ENCODE assay signal across 20 cellular contexts in genomic region chr1:172955161-172955821, GRCh38.
DNase-seq lines count a peak whose midpoint lies in the region; ATAC-seq and TF ChIP-seq lines count a peak whose summit lies in the region.
"Had no signal": no experiment of that assay in that cellular context is flagged by ENCODE, and none has a peak within 500 bp of the region (broad histone marks: within the 10 kb centered on the region; RNA-seq: fewer than 3 reads in every experiment).

No MANE protein-coding gene starts in this region.

- H3K27me3 ChIP-seq in Peyer's patch: no peaks in the 10 kb centered on the region

- DNase-seq in GM03348 (ENCODE audit: low spot score) (peak; percentile 76), RPMI7951 (ENCODE audit: low read depth) (peak; percentile 77), epithelial cell of esophagus (ENCODE audit: low read depth) (peak; percentile 73), skeletal muscle cell (ENCODE audit: low read depth) (peak; percentile 48), COLO668 (lab: John Stamatoyannopoulos, UW; ENCODE audit: unreplicated experiment) (no peak), Peyer's patch (no peak)
- DNase-seq in activated CD4-positive, alpha-beta T cell treated with anti-CD3 and anti-CD28 coated beads, Interleukin-2, amount 50 U/mL, for 4 hours: no peak
- DNase-seq: activated CD4-positive, alpha-beta T cell treated with anti-CD3 and anti-CD28 coated beads for 1 hour; central memory CD4-positive, alpha-beta T cell; DMS79 treated with DMSO at 0.1 percent for 48 hours; effector memory CD4-positive, alpha-beta T cell; left cardiac atrium; NCI-H1417 treated with DMSO at 0.1 percent for 48 hours; NCI-H2171; NCI-H748 treated with DMSO at 0.1 percent for 48 hours; PC-9 had no signal

- no peak for ATAC-seq in HG03097 (IDR thresholded peaks at IDR 0.05; ENCODE audit: low FRiP score, unreplicated experiment)
- ATAC-seq: activated T-helper 17 cell treated with anti-CD3 and anti-CD28 coated beads, Interleukin-2, amount 50 U/mL, for 72 hours; left cardiac atrium; stimulated activated memory B cell treated with anti-CD40 and anti-IgM and Interleukin-4, amounts not matched to agents 10 μg/mL and 1 μg/mL and 100 μg/mL, for 72 hours had no signal

- no peaks in the 10 kb centered on the region for H3K4me1 ChIP-seq in Peyer's patch
- H3K4me1 ChIP-seq: prostate gland had no signal

- no peak for TF ChIP-seq CTCF in epithelial cell of esophagus (IDR thresholded peaks at IDR 0.05; ENCODE audit: insufficient read depth, low read depth, low read length, missing control alignments)
- no peak for TF ChIP-seq CTCF in Peyer's patch (IDR thresholded peaks at IDR 0.05)

- no peak overlapping the region for H3K4me3 ChIP-seq in epithelial cell of esophagus (ENCODE audit: low read length)
- no peak overlapping the region for H3K4me3 ChIP-seq in skeletal muscle cell (ENCODE audit: low read depth, low read length)
- no peak overlapping the region for H3K4me3 ChIP-seq in Peyer's patch
- H3K4me3 ChIP-seq: PC-9, prostate gland had no signal

- H3K27ac ChIP-seq in Peyer's patch: no peak overlapping the region
- H3K27ac ChIP-seq: PC-9, prostate gland had no signal

- no peaks in the 10 kb centered on the region for H3K36me3 ChIP-seq in Peyer's patch
- H3K36me3 ChIP-seq: prostate gland had no signal

- no peak for TF ChIP-seq POLR2A in Peyer's patch (IDR thresholded peaks at IDR 0.05)

- H3K9me3 ChIP-seq in Peyer's patch: no peaks in the 10 kb centered on the region
- H3K9me3 ChIP-seq: prostate gland had no signal

Comparison
In these comparisons a context has a peak if more than half of its experiments do, and no peak if none do; other contexts are left out.
1. DNase-seq: peak in GM03348 (single experiment), RPMI7951 (single experiment), epithelial cell of esophagus (single experiment) and skeletal muscle cell (single experiment); none in activated CD4-positive, alpha-beta T cell treated with anti-CD3 and anti-CD28 coated beads, Interleukin-2, amount 50 U/mL, for 4 hours (0 of 2), COLO668 (single experiment) and Peyer's patch (0 of 3).